ENCODE assay signal across 1 cellular context in genomic region chr6:25652007-25652515, GRCh38.
TF ChIP-seq lines count a peak whose summit lies in the region.

Gene SCGN, plus strand, starts transcription at chr6:25652215. Its CDS starts 189 bp downstream, at chr6:25652404.

TF ChIP-seq in HepG2, 621 proteins besides CTCF, POLR2A, EP300 and RAD21 (continued from another document and continues in another):
- TF ChIP-seq, protein P1, sequence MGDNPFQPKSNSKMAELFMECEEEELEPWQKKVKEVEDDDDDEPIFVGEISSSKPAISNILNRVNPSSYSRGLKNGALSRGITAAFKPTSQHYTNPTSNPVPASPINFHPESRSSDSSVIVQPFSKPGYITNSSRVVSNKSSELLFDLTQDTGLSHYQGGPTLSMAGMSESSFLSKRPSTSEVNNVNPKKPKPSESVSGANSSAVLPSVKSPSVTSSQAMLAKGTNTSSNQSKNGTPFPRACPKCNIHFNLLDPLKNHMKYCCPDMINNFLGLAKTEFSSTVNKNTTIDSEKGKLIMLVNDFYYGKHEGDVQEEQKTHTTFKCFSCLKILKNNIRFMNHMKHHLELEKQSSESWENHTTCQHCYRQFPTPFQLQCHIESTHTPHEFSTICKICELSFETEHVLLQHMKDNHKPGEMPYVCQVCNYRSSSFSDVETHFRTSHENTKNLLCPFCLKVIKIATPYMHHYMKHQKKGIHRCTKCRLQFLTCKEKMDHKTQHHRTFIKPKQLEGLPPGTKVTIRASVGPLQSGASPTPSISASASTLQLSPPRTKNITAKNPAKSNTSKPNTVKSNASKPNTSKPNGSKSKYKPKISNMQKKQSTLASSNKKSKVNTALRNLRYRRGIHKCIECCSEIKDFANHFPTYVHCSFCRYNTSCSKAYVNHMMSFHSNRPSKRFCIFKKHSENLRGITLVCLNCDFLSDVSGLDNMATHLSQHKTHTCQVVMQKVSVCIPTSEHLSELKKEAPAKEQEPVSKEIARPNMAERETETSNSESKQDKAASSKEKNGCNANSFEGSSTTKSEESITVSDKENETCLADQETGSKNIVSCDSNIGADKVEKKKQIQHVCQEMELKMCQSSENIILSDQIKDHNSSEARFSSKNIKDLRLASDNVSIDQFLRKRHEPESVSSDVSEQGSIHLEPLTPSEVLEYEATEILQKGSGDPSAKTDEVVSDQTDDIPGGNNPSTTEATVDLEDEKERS (CRISPR knock-in tag; IDR thresholded peaks at IDR 0.05): peak; percentile 94
- TF ChIP-seq RXRB (CRISPR knock-in tag; IDR thresholded peaks at IDR 0.05; ENCODE audit: borderline replicate concordance) (peak; percentile 85; the same call in 1 of the 2 replicates), ZNF350 (CRISPR knock-in tag; IDR thresholded peaks at IDR 0.05; ENCODE audit: borderline replicate concordance, low read depth) (peak; percentile 89), GTF2F1 (IDR thresholded peaks at IDR 0.05; ENCODE audit: low read length) (no peak), ZNF547 (CRISPR knock-in tag; IDR thresholded peaks at IDR 0.05) (peak; percentile 77; the same call in 1 of the 2 replicates), FOXJ3 (CRISPR knock-in tag; IDR thresholded peaks at IDR 0.05; ENCODE audit: borderline replicate concordance) (peak; percentile 66; the same call in 1 of the 2 replicates), TOPORS (CRISPR knock-in tag; IDR thresholded peaks at IDR 0.05) (peak; percentile 92), KLF13 (CRISPR knock-in tag; IDR thresholded peaks at IDR 0.05) (0 out of 2 replicates have a peak, but pooled peaks have one; percentile 81), PRPF4 (IDR thresholded peaks at IDR 0.05; ENCODE audit: low read depth, low read length, poor library complexity, severe bottlenecking) (no peak), STAG1 (CRISPR knock-in tag; IDR thresholded peaks at IDR 0.05) (peak; percentile 44), TMF1 (CRISPR knock-in tag; IDR thresholded peaks at IDR 0.05; ENCODE audit: low read depth) (peak; percentile 97), EEA1 (CRISPR knock-in tag; IDR thresholded peaks at IDR 0.05; ENCODE audit: borderline replicate concordance) (peak; percentile 58; the same call in 1 of the 2 replicates), FIP1L1 (IDR thresholded peaks at IDR 0.05; ENCODE audit: borderline replicate concordance, insufficient read depth, low read depth, low read length) (no peak), RARG (CRISPR knock-in tag; IDR thresholded peaks at IDR 0.05; ENCODE audit: low read depth) (0 out of 2 replicates have a peak, but pooled peaks have one; percentile 70), ZNF180 (CRISPR knock-in tag; IDR thresholded peaks at IDR 0.05; ENCODE audit: borderline replicate concordance, low read depth) (no peak), ZFP91 (CRISPR knock-in tag; IDR thresholded peaks at IDR 0.05; ENCODE audit: borderline replicate concordance) (peak; percentile 79), NRL (CRISPR knock-in tag; IDR thresholded peaks at IDR 0.05; ENCODE audit: borderline replicate concordance) (no peak), ZFY (CRISPR knock-in tag; IDR thresholded peaks at IDR 0.05) (peak; percentile 47; the same call in 1 of the 2 replicates), KAT8 (CRISPR knock-in tag; IDR thresholded peaks at IDR 0.05) (peak; percentile 85), ZNF430 (CRISPR knock-in tag; IDR thresholded peaks at IDR 0.05) (peak; percentile 96), MAZ (IDR thresholded peaks at IDR 0.05; ENCODE audit: borderline replicate concordance, low read depth, low read length) (0 out of 2 replicates have a peak, but pooled peaks have one; percentile 48), MAZ (CRISPR knock-in tag; IDR thresholded peaks at IDR 0.05; ENCODE audit: low read depth) (peak; percentile 97), ZNF530 (CRISPR knock-in tag; IDR thresholded peaks at IDR 0.05; ENCODE audit: low read depth) (0 out of 2 replicates have a peak, but pooled peaks have one; percentile 88), CC2D1A (CRISPR knock-in tag; IDR thresholded peaks at IDR 0.05) (no peak), HIVEP1 (CRISPR knock-in tag; IDR thresholded peaks at IDR 0.05) (peak; percentile 75; the same call in 1 of the 2 replicates), SAP130 (CRISPR knock-in tag; IDR thresholded peaks at IDR 0.05; ENCODE audit: low read depth) (peak; percentile 91), MAF1 (CRISPR knock-in tag; IDR thresholded peaks at IDR 0.05; ENCODE audit: borderline replicate concordance) (peak; percentile 87; the same call in 1 of the 2 replicates), GABPB1 (CRISPR knock-in tag; IDR thresholded peaks at IDR 0.05) (peak; percentile 63), SRSF1 (optimal IDR thresholded peaks at IDR 0.05; ENCODE audit: low read depth, low read length) (no peak), ZKSCAN8 (CRISPR knock-in tag; IDR thresholded peaks at IDR 0.05; ENCODE audit: borderline replicate concordance) (peak; percentile 86; the same call in 1 of the 2 replicates), HDAC2 (CRISPR knock-in tag; IDR thresholded peaks at IDR 0.05) (peak; percentile 95), ZNF343 (CRISPR knock-in tag; IDR thresholded peaks at IDR 0.05) (peak; percentile 88), SMAD1 (CRISPR knock-in tag; IDR thresholded peaks at IDR 0.05; ENCODE audit: borderline replicate concordance, low read depth) (peak; percentile 79; the same call in 1 of the 2 replicates), CHD4 (IDR thresholded peaks at IDR 0.05; ENCODE audit: borderline replicate concordance, low read length) (no peak), AHDC1 (CRISPR knock-in tag; IDR thresholded peaks at IDR 0.05; ENCODE audit: borderline replicate concordance) (peak; percentile 75; the same call in 1 of the 2 replicates), NR1H2 (CRISPR knock-in tag; IDR thresholded peaks at IDR 0.05; ENCODE audit: borderline replicate concordance, low read depth) (peak; percentile 91), ZNF737 (CRISPR knock-in tag; IDR thresholded peaks at IDR 0.05; ENCODE audit: borderline replicate concordance) (no peak), SMARCC2 (IDR thresholded peaks at IDR 0.05) (no peak), ZSCAN20 (CRISPR knock-in tag; IDR thresholded peaks at IDR 0.05; ENCODE audit: borderline replicate concordance) (peak; percentile 99), EHMT2 (IDR thresholded peaks at IDR 0.05; ENCODE audit: borderline replicate concordance, low read depth, low read length) (peak; percentile 98), ZNF572 (CRISPR knock-in tag; IDR thresholded peaks at IDR 0.05) (no peak), HNF4G (IDR thresholded peaks at IDR 0.05; ENCODE audit: borderline replicate concordance, low read depth, low read length) (no peak), HNF4G (CRISPR knock-in tag; IDR thresholded peaks at IDR 0.05; ENCODE audit: borderline replicate concordance, low read depth) (peak; percentile 78; the same call in 1 of the 2 replicates), EZH2 (conservative IDR thresholded peaks at IDR 0.05; ENCODE audit: low read depth, low read length) (no peak), POGK (CRISPR knock-in tag; conservative IDR thresholded peaks at IDR 0.05) (peak; percentile 98), ZNF274 (CRISPR knock-in tag; IDR thresholded peaks at IDR 0.05) (peak; percentile 96), ZNF83 (CRISPR knock-in tag; IDR thresholded peaks at IDR 0.05; ENCODE audit: borderline replicate concordance) (peak; percentile 97; the same call in 1 of the 2 replicates), GTF3A (CRISPR knock-in tag; conservative IDR thresholded peaks at IDR 0.05) (no peak), ZNF326 (CRISPR knock-in tag; IDR thresholded peaks at IDR 0.05; ENCODE audit: borderline replicate concordance) (no peak)
- TF ChIP-seq, protein P2, sequence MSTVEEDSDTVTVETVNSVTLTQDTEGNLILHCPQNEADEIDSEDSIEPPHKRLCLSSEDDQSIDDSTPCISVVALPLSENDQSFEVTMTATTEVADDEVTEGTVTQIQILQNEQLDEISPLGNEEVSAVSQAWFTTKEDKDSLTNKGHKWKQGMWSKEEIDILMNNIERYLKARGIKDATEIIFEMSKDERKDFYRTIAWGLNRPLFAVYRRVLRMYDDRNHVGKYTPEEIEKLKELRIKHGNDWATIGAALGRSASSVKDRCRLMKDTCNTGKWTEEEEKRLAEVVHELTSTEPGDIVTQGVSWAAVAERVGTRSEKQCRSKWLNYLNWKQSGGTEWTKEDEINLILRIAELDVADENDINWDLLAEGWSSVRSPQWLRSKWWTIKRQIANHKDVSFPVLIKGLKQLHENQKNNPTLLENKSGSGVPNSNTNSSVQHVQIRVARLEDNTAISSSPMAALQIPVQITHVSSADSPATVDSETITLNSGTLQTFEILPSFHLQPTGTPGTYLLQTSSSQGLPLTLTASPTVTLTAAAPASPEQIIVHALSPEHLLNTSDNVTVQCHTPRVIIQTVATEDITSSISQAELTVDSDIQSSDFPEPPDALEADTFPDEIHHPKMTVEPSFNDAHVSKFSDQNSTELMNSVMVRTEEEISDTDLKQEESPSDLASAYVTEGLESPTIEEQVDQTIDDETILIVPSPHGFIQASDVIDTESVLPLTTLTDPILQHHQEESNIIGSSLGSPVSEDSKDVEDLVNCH (CRISPR knock-in tag; IDR thresholded peaks at IDR 0.05): 0 out of 2 replicates have a peak, but pooled peaks have one; percentile 66
- TF ChIP-seq, protein P3, sequence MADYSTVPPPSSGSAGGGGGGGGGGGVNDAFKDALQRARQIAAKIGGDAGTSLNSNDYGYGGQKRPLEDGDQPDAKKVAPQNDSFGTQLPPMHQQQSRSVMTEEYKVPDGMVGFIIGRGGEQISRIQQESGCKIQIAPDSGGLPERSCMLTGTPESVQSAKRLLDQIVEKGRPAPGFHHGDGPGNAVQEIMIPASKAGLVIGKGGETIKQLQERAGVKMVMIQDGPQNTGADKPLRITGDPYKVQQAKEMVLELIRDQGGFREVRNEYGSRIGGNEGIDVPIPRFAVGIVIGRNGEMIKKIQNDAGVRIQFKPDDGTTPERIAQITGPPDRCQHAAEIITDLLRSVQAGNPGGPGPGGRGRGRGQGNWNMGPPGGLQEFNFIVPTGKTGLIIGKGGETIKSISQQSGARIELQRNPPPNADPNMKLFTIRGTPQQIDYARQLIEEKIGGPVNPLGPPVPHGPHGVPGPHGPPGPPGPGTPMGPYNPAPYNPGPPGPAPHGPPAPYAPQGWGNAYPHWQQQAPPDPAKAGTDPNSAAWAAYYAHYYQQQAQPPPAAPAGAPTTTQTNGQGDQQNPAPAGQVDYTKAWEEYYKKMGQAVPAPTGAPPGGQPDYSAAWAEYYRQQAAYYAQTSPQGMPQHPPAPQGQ (CRISPR knock-in tag; IDR thresholded peaks at IDR 0.05; ENCODE audit: borderline replicate concordance): no peak
